ENCODE assay signal across 8 cellular contexts in genomic region chr7:77331938-77332695, GRCh38.
A peak's percentile ranks its signal among the peaks of the same experiment; 100 is the strongest.
DNase-seq lines count a peak whose midpoint lies in the region; ATAC-seq, FAIRE-seq and TF ChIP-seq lines count a peak whose summit lies in the region.

No MANE protein-coding gene starts in this region.

- H3K36me3 ChIP-seq in MM.1S (replicated peaks; ENCODE audit: insufficient read depth, low read length) = no peaks in the 10 kb centered on the region
- no peaks in the 10 kb centered on the region for H3K36me3 ChIP-seq in RWPE2 (ENCODE audit: low read depth)

- H3K27me3 ChIP-seq in MM.1S (replicated peaks; ENCODE audit: insufficient read depth, low read length) = no peaks in the 10 kb centered on the region
- no peaks in the 10 kb centered on the region for H3K27me3 ChIP-seq in RWPE2 (ENCODE audit: insufficient read depth, poor library complexity, severe bottlenecking)

- H3F3A ChIP-seq in MM.1S (ENCODE audit: insufficient read depth, low read length) = peaks cover 28% of the 10 kb centered on the region; the same call in 1 of the 2 replicates

- H3K4me3 ChIP-seq in A549 (no peak overlapping the region), MM.1S (ENCODE audit: low read length) (no peak overlapping the region), RWPE2 (ENCODE audit: severe bottlenecking) (no peak overlapping the region), skeletal muscle cell (ENCODE audit: low read depth, low read length) (no peak overlapping the region)

- CTCF ChIA-PET in A549 (lab: Yijun Ruan, JAX) = interaction anchor here (0.6 to 2.7 kb wide), 28 partner anchors 9 to 289 kb away, joined by 3 to 26 read pairs (median 4); partner anchors contain the start of gene CCDC146

- WGBS in A549 (ENCODE audit: missing lambda C conversion rate) = 43% methylated on average over 3 of the region's 3 CpGs

- TF ChIP-seq RAD21 in A549 (conservative IDR thresholded peaks at IDR 0.05 in 1 of 2, IDR thresholded peaks at IDR 0.05 in 1 of 2) = peak; percentile 84 to 87

- TF ChIP-seq CTCF in A549 (IDR thresholded peaks at IDR 0.05) (peak; percentile 80), GM12873 (IDR thresholded peaks at IDR 0.05; ENCODE audit: insufficient read depth, low read depth, low read length, missing control alignments) (peak; percentile 73), MM.1S (IDR thresholded peaks at IDR 0.05; ENCODE audit: low read length) (peak; percentile 70), RWPE2 (IDR thresholded peaks at IDR 0.05; ENCODE audit: poor library complexity, severe bottlenecking) (peak; percentile 90)

- DNase-seq in A549 (ENCODE audit: low read depth in 1 of 2, low spot score in 1 of 2) (peak; percentile 74 to 81), MM.1S (peak; percentile 87), RWPE2 (ENCODE audit: low spot score) (no peak), amygdala (lab: John Stamatoyannopoulos, UW) (peak in 41 of 56 donors; percentile 1 to 82 (median 28)), hepatic stellate cell (ENCODE audit: low spot score) (peak; percentile 70), skeletal muscle cell (ENCODE audit: low read depth) (peak; percentile 74)

- H3K9me3 ChIP-seq in A549 (no peaks in the 10 kb centered on the region), MM.1S (replicated peaks; ENCODE audit: insufficient read depth, low read length) (no peaks in the 10 kb centered on the region), RWPE2 (ENCODE audit: severe bottlenecking) (no peaks in the 10 kb centered on the region)

- no peak overlapping the region; the same call in 1 of the 2 replicates for H3K9ac ChIP-seq in MM.1S (ENCODE audit: low read length)

- no peak overlapping the region for H3K4me2 ChIP-seq in A549
- H3K4me2 ChIP-seq in MM.1S (ENCODE audit: low read depth, low read length) = peak overlapping the region; percentile 46; the same call in 1 of the 2 replicates

- H3K27ac ChIP-seq in A549 = peak overlapping the region in 1 of 2 experiments; percentile 4; a peak in 1 of 6 replicates
- H3K27ac ChIP-seq in MM.1S (ENCODE audit: low read length) = no peak overlapping the region
- H3K27ac ChIP-seq in RWPE2 (ENCODE audit: poor library complexity, severe bottlenecking) = no peak overlapping the region

- no peak for TF ChIP-seq EP300 in A549 (IDR thresholded peaks at IDR 0.05)

- peak; percentile 97 to 99 for ATAC-seq in A549
- ATAC-seq in HG02571 (IDR thresholded peaks at IDR 0.05; ENCODE audit: unreplicated experiment) = peak; percentile 69
- peak; percentile 85 for ATAC-seq in RWPE2 (ENCODE audit: low read depth)

- peak overlapping the region; percentile 19; the same call in 1 of the 2 replicates for H2AFZ ChIP-seq in MM.1S (ENCODE audit: low read length)

- FAIRE-seq in A549 (lab: Jason Lieb, UNC) = no peak

- no peak for TF ChIP-seq POLR2A in A549 (IDR thresholded peaks at IDR 0.05; ENCODE audit: low read length)

- H3K79me2 ChIP-seq in MM.1S (ENCODE audit: low read length) = no peaks in the 10 kb centered on the region

- no peaks in the 10 kb centered on the region for H4K20me1 ChIP-seq in MM.1S (ENCODE audit: insufficient read depth, low read length)

- POLR2A ChIA-PET in A549 (lab: Yijun Ruan, JAX) = interaction anchor here (1.1 kb wide), 1 partner anchor 210 kb away, joined by 4 read pairs; the partner anchor contains the start of gene CCDC146

- H3K9me2 ChIP-seq in MM.1S (replicated peaks; ENCODE audit: insufficient read depth, low read length) = no peaks in the 10 kb centered on the region

- H3K4me1 ChIP-seq in A549 (peaks cover 11% of the 10 kb centered on the region; the same call in 2 of the 3 replicates), MM.1S (ENCODE audit: low read length) (peaks cover 60% of the 10 kb centered on the region), RWPE2 (ENCODE audit: insufficient read depth, poor library complexity, severe bottlenecking) (peaks cover 26% of the 10 kb centered on the region)

TF ChIP-seq in A549, 52 proteins besides CTCF, POLR2A, EP300 and RAD21:
- TF ChIP-seq CHD4 (IDR thresholded peaks at IDR 0.05; ENCODE audit: borderline replicate concordance) = no peak
- peak; percentile 71 for TF ChIP-seq SMC3 (IDR thresholded peaks at IDR 0.05)
TF ChIP-seq in A549: peak in this region for 1.
